In genomic region chr5:65127181-65127901, GRCh38 we compare ENCODE assay signal across 12 cellular contexts.
DNase-seq lines count a peak whose midpoint lies in the region; TF ChIP-seq lines count a peak whose summit lies in the region.
"Had no signal": no experiment of that assay in that cellular context is flagged by ENCODE, and none has a peak within 500 bp of the region (broad histone marks: within the 10 kb centered on the region; RNA-seq: fewer than 3 reads in every experiment).

No MANE protein-coding gene starts in this region.

- H3K27me3 ChIP-seq in adipocyte (replicated peaks; ENCODE audit: control insufficient read depth, insufficient read depth, low read length) (no peaks in the 10 kb centered on the region), stomach (no peaks in the 10 kb centered on the region)

- peak overlapping the region in 4 of 5 donors; percentile 59 to 83 (median 65) for H3K27ac ChIP-seq in stomach

- WGBS in stomach, 5 donors, result 58 to 81% (median 74%) methylated on average over 8 of the region's 8 CpGs

- H3K36me3 ChIP-seq in adipocyte (ENCODE audit: control insufficient read depth, insufficient read depth, low read length, severe bottlenecking), result no peaks in the 10 kb centered on the region
- no peaks in the 10 kb centered on the region for H3K36me3 ChIP-seq in stomach

- no peak for TF ChIP-seq EP300 in stomach (IDR thresholded peaks at IDR 0.05)

- H3K4me1 ChIP-seq in adipocyte (ENCODE audit: control insufficient read depth, insufficient read depth, low read length), result peaks cover 7% of the 10 kb centered on the region
- peaks cover 0 to 23% (median 7%) of the 10 kb centered on the region in 4 donors for H3K4me1 ChIP-seq in stomach
- H3K4me1 ChIP-seq: Caco-2 had no signal

- intact Hi-C loops in stomach (cut with DNase I; ENCODE audit: low total_unique reads), result no loop called here

- peak; percentile 61 for DNase-seq in GM04503 (ENCODE audit: low read depth)
- peak; percentile 63 for DNase-seq in adipocyte (ENCODE audit: low read depth)
- peak; percentile 84 for DNase-seq in fibroblast of villous mesenchyme (ENCODE audit: low read depth)
- no peak for DNase-seq in stomach
- no peak for DNase-seq in kidney tubule cell (ENCODE audit: low spot score)
- DNase-seq in NCI-H526 (lab: John Stamatoyannopoulos, UW), result no peak
- DNase-seq in occipital lobe (lab: John Stamatoyannopoulos, UW), result no peak
- DNase-seq: activated B cell treated with CpG ODN at 0.5 μM for 24 hours, activated T-cell treated with anti-CD3 and anti-CD28 coated beads for 4 hours, amniotic stem cell, Caco-2, NCI-H1417 had no signal

- H3K9me3 ChIP-seq in adipocyte (ENCODE audit: control insufficient read depth, low read length), result no peaks in the 10 kb centered on the region
- H3K9me3 ChIP-seq in stomach, result no peaks in the 10 kb centered on the region
- H3K9me3 ChIP-seq: Caco-2 had no signal

- H3K4me3 ChIP-seq in adipocyte (ENCODE audit: low read length), result no peak overlapping the region
- no peak overlapping the region for H3K4me3 ChIP-seq in fibroblast of villous mesenchyme (ENCODE audit: low read depth, low read length)
- H3K4me3 ChIP-seq in stomach, result no peak overlapping the region

- no peak overlapping the region for H3K9ac ChIP-seq in adipocyte (ENCODE audit: low read length)

- TF ChIP-seq CTCF in fibroblast of villous mesenchyme (IDR thresholded peaks at IDR 0.05; ENCODE audit: insufficient read depth, low read depth, low read length) (no peak), stomach (IDR thresholded peaks at IDR 0.05) (no peak)

- no peak for TF ChIP-seq POLR2A in stomach (IDR thresholded peaks at IDR 0.05)

Comparison
In these comparisons a context has a peak if more than half of its experiments do, and no peak if none do; other contexts are left out.
1. DNase-seq: peak in GM04503 (single experiment), adipocyte (single experiment) and fibroblast of villous mesenchyme (single experiment); none in stomach (single experiment), kidney tubule cell (single experiment), NCI-H526 (0 of 2) and occipital lobe (single experiment).